15 cellular contexts compared by ENCODE assay signal in the genomic region with DNA sequence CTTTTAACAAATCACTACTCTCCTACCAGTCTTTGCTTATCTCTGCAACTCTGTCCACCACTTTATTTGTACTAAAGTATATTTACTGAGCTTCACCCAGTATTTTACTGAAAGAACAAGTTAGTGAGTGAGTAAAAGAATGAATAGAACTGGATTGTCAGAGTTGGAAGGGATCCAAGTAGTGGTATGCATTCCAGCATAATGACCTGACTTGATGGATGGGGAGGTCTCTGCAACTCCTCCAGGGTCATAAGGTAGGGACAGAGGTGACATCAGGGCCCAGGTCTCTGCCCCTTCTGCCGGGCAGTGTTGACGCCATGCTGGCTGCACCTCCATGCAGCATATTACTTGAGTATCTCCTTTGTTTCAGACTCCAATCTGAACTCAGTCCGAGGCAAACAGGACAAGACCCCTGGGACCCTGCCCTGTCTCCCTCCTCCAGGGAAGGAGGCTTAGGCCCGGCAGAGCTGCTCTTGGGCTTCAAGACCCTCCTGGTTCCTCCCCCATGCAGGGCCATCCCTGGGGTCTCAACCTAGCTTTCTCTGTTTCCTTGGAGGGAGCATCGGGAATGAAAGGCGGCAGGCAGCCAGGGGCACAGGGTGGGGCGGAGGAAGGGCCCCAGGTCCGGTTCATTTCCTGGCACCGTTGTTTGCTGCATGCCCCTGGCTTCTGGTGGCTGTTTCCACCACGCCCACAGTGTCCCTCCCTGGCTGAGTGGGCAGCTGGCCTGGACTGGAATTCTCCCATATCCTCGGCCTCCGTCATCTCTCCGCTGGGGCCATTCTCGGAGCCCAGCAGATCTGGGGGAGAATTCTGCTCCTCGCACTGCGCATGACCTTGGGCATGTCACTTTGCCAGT. TPM values are rescaled to one million over a fixed set of nuclear protein-coding genes. Genes with fewer than 3 reads are reported as not detected.
DNase-seq lines count a peak whose midpoint lies in the region; ATAC-seq and TF ChIP-seq lines count a peak whose summit lies in the region.
"Had no signal": no experiment of that assay in that cellular context is flagged by ENCODE, and none has a peak within 500 bp of the region (broad histone marks: within the 10 kb centered on the region; RNA-seq: fewer than 3 reads in every experiment).

No MANE protein-coding gene starts in this region.

- H3K9me3 ChIP-seq in mucosa of descending colon, result no peaks in the 10 kb centered on the region
- H3K9me3 ChIP-seq: Peyer's patch, prostate gland had no signal

- H3K4me3 ChIP-seq in fibroblast of mammary gland (ENCODE audit: control insufficient read depth, low read depth, low read length) (no peak overlapping the region), mucosa of descending colon (no peak overlapping the region)
- H3K4me3 ChIP-seq: Peyer's patch, prostate gland had no signal

- no peaks in the 10 kb centered on the region for H3K36me3 ChIP-seq in mucosa of descending colon (ENCODE audit: low read depth)
- H3K36me3 ChIP-seq: Peyer's patch, prostate gland had no signal

- intact Hi-C loops in mucosa of descending colon (cut with DNase I, micrococcal nuclease), result no loop called here

- DNase-seq in fibroblast of mammary gland (ENCODE audit: low read depth) (peak; percentile 23), mucosa of descending colon (peak in 2 of 3 donors; percentile 50 to 73), NCI-H1092 treated with DMSO at 0.1 percent for 48 hours (lab: John Stamatoyannopoulos, UW) (no peak), GM13976 (ENCODE audit: low spot score) (no peak), NCI-H2107 (lab: John Stamatoyannopoulos, UW) (no peak), NOMO-1 treated with DMSO at 0.1 percent for 48 hours (lab: John Stamatoyannopoulos, UW; ENCODE audit: unreplicated experiment) (no peak)
- DNase-seq: activated CD8-positive, alpha-beta memory T cell treated with anti-CD3 and anti-CD28 coated beads, Interleukin-2, amount 10 ng/mL, durations not matched to agents 7 days and 5 days; glutamatergic neuron; mesendoderm; MV-4-11; NCI-H345; Peyer's patch had no signal

- peaks cover 3% of the 10 kb centered on the region for H3K4me1 ChIP-seq in mucosa of descending colon (ENCODE audit: low read depth)
- H3K4me1 ChIP-seq: prostate gland had no signal

- ATAC-seq in SK-N-SH treated with all-trans-retinoic acid at 6 μM for 48 hours (peak; percentile 18), mucosa of descending colon (peak; percentile 80)
- ATAC-seq: activated CD8-positive, alpha-beta memory T cell treated with anti-CD3 and anti-CD28 coated beads, Interleukin-2, amount 10 ng/mL, durations not matched to agents 7 days and 5 days; activated naive CD4-positive, alpha-beta T cell treated with anti-CD3 and anti-CD28 coated beads, Interleukin-2, amount 50 U/mL, for 72 hours had no signal

- in situ Hi-C loops in GM13976 (cut with MboI; ENCODE audit: low sequenced_read_pairs, unreplicated experiment), result no loop called here

- TF ChIP-seq CTCF in fibroblast of mammary gland (conservative IDR thresholded peaks at IDR 0.05; ENCODE audit: control insufficient read depth, insufficient read depth, low read depth, low read length), result no peak
- no peak for TF ChIP-seq CTCF in mucosa of descending colon (IDR thresholded peaks at IDR 0.05)
- TF ChIP-seq CTCF in GM13976 (IDR thresholded peaks at IDR 0.05; ENCODE audit: borderline replicate concordance, control extremely low read depth, extremely low read depth, insufficient read depth, missing control alignments), result no peak

TF ChIP-seq in SK-N-SH treated with all-trans-retinoic acid at 6 μM for 48 hours, 23 proteins besides CTCF, POLR2A, EP300 and RAD21:
- no peak for TF ChIP-seq ZNF70 (CRISPR knock-in tag; IDR thresholded peaks at IDR 0.05)
TF ChIP-seq in SK-N-SH treated with all-trans-retinoic acid at 6 μM for 48 hours: peak in this region for 0.

RNA-seq across cellular contexts. Expression of a gene that starts 12.4 kb away (rescaled TPM):
- 100 to 1,000 TPM; 108 to 170 (median 108) TPM for total RNA-seq in mucosa of descending colon

RNA-seq across cellular contexts. Expression of a gene that starts 48.5 kb away (rescaled TPM):
- under 1 TPM in 1 of 3 donors, not detected in 2; 0.22 TPM for total RNA-seq in mucosa of descending colon
- total RNA-seq: activated CD8-positive, alpha-beta memory T cell treated with anti-CD3 and anti-CD28 coated beads, Interleukin-2, amount 10 ng/mL, durations not matched to agents 7 days and 5 days; Peyer's patch had no signal

RNA-seq across cellular contexts. Expression of a gene that starts 51.6 kb away (rescaled TPM):
- 10 to 100 TPM; 51.0 to 91.6 (median 72.6) TPM for total RNA-seq in mucosa of descending colon

Comparison
In these comparisons a context has a peak if more than half of its experiments do, and no peak if none do; other contexts are left out.
1. DNase-seq: peak in fibroblast of mammary gland (single experiment) and mucosa of descending colon (2 of 3); none in NCI-H1092 treated with DMSO at 0.1 percent for 48 hours (single experiment), GM13976 (single experiment), NCI-H2107 (single experiment) and NOMO-1 treated with DMSO at 0.1 percent for 48 hours (single experiment).